ENCODE assay signal across 23 cellular contexts in genomic region chr18:11587432-11587831, GRCh38. TPM values are rescaled to one million over a fixed set of nuclear protein-coding genes. Genes with fewer than 3 reads are reported as not detected.
DNase-seq lines count a peak whose midpoint lies in the region; ATAC-seq, FAIRE-seq and TF ChIP-seq lines count a peak whose summit lies in the region.
"Had no signal": no experiment of that assay in that cellular context is flagged by ENCODE, and none has a peak within 500 bp of the region (broad histone marks: within the 10 kb centered on the region; RNA-seq: fewer than 3 reads in every experiment).

No MANE protein-coding gene starts in this region.

- TF ChIP-seq EP300 in HepG2 (IDR thresholded peaks at IDR 0.05; ENCODE audit: low read depth in 2 of 2, low read length in 2 of 2) (no peak), HepG2 (CRISPR knock-in tag; IDR thresholded peaks at IDR 0.05; ENCODE audit: borderline replicate concordance) (no peak)

- no peak overlapping the region for H3K27ac ChIP-seq in small intestine (ENCODE audit: low read depth in 1 of 2, low read length in 1 of 2)
- H3K27ac ChIP-seq in HepG2 (ENCODE audit: extremely low read length, insufficient read depth, low read length), result no peak overlapping the region
- H3K27ac ChIP-seq: A549, SJCRH30 had no signal

- H3K4me2 ChIP-seq in HepG2 (ENCODE audit: low read depth, low read length), result no peak overlapping the region
- H3K4me2 ChIP-seq: A549 had no signal

- H3K4me1 Mint-ChIP-seq in activated CD8-positive, alpha-beta memory T cell treated with anti-CD3 and anti-CD28 coated beads, Interleukin-2, amount 10 ng/mL, durations not matched to agents 7 days and 5 days, result peaks cover 17% of the 10 kb centered on the region
- peaks cover 16% of the 10 kb centered on the region for H3K4me1 Mint-ChIP-seq in T-helper 2 cell treated with Interferon-gamma antibody and Interleukin-4, amounts not matched to agents 5 μg/mL and 100 μg/mL, for 36 hours (ENCODE audit: low read depth)

- no peak overlapping the region for H3K4me3 Mint-ChIP-seq in activated CD8-positive, alpha-beta memory T cell treated with anti-CD3 and anti-CD28 coated beads, Interleukin-2, amount 10 ng/mL, durations not matched to agents 7 days and 5 days
- H3K4me3 Mint-ChIP-seq in T-helper 2 cell treated with Interferon-gamma antibody and Interleukin-4, amounts not matched to agents 5 μg/mL and 100 μg/mL, for 36 hours, result peak overlapping the region; percentile 22

- no TSS peak for BruUV-seq in HepG2 (replicated peaks; lab: Mats Ljungman, UMichigan)

- in situ Hi-C loops in HepG2 (cut with HindIII; ENCODE audit: extremely low pct_ligation_motif_present, low pct_unique_long_range_greater_than_20kb), result no loop called here

- no peaks in the 10 kb centered on the region for H3K79me2 ChIP-seq in HepG2 (ENCODE audit: insufficient read depth, low read length)

- TF ChIP-seq POLR2A in HepG2 (IDR thresholded peaks at IDR 0.05; ENCODE audit: insufficient read depth in 1 of 2, low read depth in 2 of 2, low read length in 2 of 2), result no peak

- CTCF ChIA-PET in activated CD8-positive, alpha-beta memory T cell treated with anti-CD3 and anti-CD28 coated beads, Interleukin-2, amount 10 ng/mL, durations not matched to agents 7 days and 5 days (lab: Charles Lee), result interaction anchor here (1.6 kb wide), 1 partner anchor 69 kb away, joined by 3 read pairs; no protein-coding TSS in a partner anchor
- CTCF ChIA-PET in HepG2 (lab: Yijun Ruan, JAX; ENCODE audit: low intra/inter-chr PET ratio, low total read pairs), result no interaction called here

- H2AFZ ChIP-seq in HepG2 (ENCODE audit: low read length), result no peak overlapping the region

- H3K9ac ChIP-seq in HepG2 (ENCODE audit: insufficient read depth, low read depth, low read length), result no peak overlapping the region

- FAIRE-seq in small intestine (lab: Jason Lieb, UNC), result no peak
- no peak for FAIRE-seq in HepG2 (lab: Jason Lieb, UNC)
- FAIRE-seq: A549 had no signal

- H3K9me3 ChIP-seq in small intestine (ENCODE audit: control insufficient read depth, low read depth), result no peaks in the 10 kb centered on the region
- no peaks in the 10 kb centered on the region for H3K9me3 ChIP-seq in HepG2 (ENCODE audit: low read length)
- H3K9me3 ChIP-seq: A549, SJCRH30 had no signal

- no peak overlapping the region for H3K27ac Mint-ChIP-seq in activated CD8-positive, alpha-beta memory T cell treated with anti-CD3 and anti-CD28 coated beads, Interleukin-2, amount 10 ng/mL, durations not matched to agents 7 days and 5 days
- no peak overlapping the region for H3K27ac Mint-ChIP-seq in T-helper 2 cell treated with Interferon-gamma antibody and Interleukin-4, amounts not matched to agents 5 μg/mL and 100 μg/mL, for 36 hours
- H3K27ac Mint-ChIP-seq: CD4-positive, alpha-beta T cell had no signal

- DNase-seq in activated CD8-positive, alpha-beta memory T cell treated with anti-CD3 and anti-CD28 coated beads, Interleukin-2, amount 10 ng/mL, durations not matched to agents 7 days and 5 days, result peak; percentile 45
- no peak for DNase-seq in activated CD8-positive, alpha-beta memory T cell treated with anti-CD3 and anti-CD28 coated beads, Interleukin-2, amount 50 U/mL, for 48 hours
- DNase-seq in Jurkat, Clone E6-1 (ENCODE audit: low read depth, low spot score), result peak; percentile 20
- no peak for DNase-seq in T-helper 2 cell treated with Interferon-gamma antibody and Interleukin-4, amounts not matched to agents 5 μg/mL and 100 μg/mL, for 36 hours (ENCODE audit: low spot score)
- DNase-seq in small intestine, result peak; percentile 14
- no peak for DNase-seq in SKM-1 (lab: John Stamatoyannopoulos, UW; ENCODE audit: unreplicated experiment)
- DNase-seq in HepG2 (ENCODE audit: low spot score), result no peak
- DNase-seq: CD4-positive, alpha-beta T cell; DMS153; GF-D8; GOT3; KG1; NCI-H1048; NCI-H1436; NCI-H2029; NCI-H345; NCI-H524 treated with DMSO at 0.1 percent for 48 hours; SJCRH30 had no signal

- H3K4me1 ChIP-seq in small intestine (ENCODE audit: control insufficient read depth in 2 of 2, insufficient read depth in 1 of 2, low read depth in 1 of 2, low read length in 1 of 2), result no peaks in the 10 kb centered on the region
- no peaks in the 10 kb centered on the region for H3K4me1 ChIP-seq in HepG2 (ENCODE audit: insufficient read depth, low read length)
- H3K4me1 ChIP-seq: A549 had no signal

- H3K36me3 ChIP-seq in small intestine (ENCODE audit: control insufficient read depth in 2 of 2, insufficient read depth in 2 of 2, low read length in 2 of 2) (no peaks in the 10 kb centered on the region), HepG2 (replicated peaks in 1 of 2; ENCODE audit: control insufficient read depth in 1 of 2, insufficient read depth in 2 of 2, low read length in 2 of 2) (no peaks in the 10 kb centered on the region)
- H3K36me3 ChIP-seq: SJCRH30 had no signal

- no peak overlapping the region for H3K4me3 ChIP-seq in Jurkat, Clone E6-1 (ENCODE audit: low read length)
- H3K4me3 ChIP-seq in small intestine (ENCODE audit: low read depth in 1 of 2, low read length in 2 of 2), result no peak overlapping the region
- no peak overlapping the region for H3K4me3 ChIP-seq in HepG2 (replicated peaks in 1 of 3; ENCODE audit: insufficient read depth in 1 of 3, low read depth in 2 of 3, low read length in 3 of 3)
- H3K4me3 ChIP-seq: A549, SJCRH30 had no signal

- peaks cover 59% of the 10 kb centered on the region for H3K27me3 Mint-ChIP-seq in activated CD8-positive, alpha-beta memory T cell treated with anti-CD3 and anti-CD28 coated beads, Interleukin-2, amount 10 ng/mL, durations not matched to agents 7 days and 5 days
- peaks cover 63% of the 10 kb centered on the region for H3K27me3 Mint-ChIP-seq in T-helper 2 cell treated with Interferon-gamma antibody and Interleukin-4, amounts not matched to agents 5 μg/mL and 100 μg/mL, for 36 hours (ENCODE audit: low read depth)
- H3K27me3 Mint-ChIP-seq: CD4-positive, alpha-beta T cell had no signal

- 65 to 72% (median 68%) methylated on average over 2 of the region's 2 CpGs for WGBS in small intestine, 3 donors
- 16% methylated on average over 2 of the region's 2 CpGs for WGBS in HepG2 (ENCODE audit: low lambda C conversion rate)

- ATAC-seq in activated CD8-positive, alpha-beta memory T cell treated with anti-CD3 and anti-CD28 coated beads, Interleukin-2, amount 10 ng/mL, durations not matched to agents 7 days and 5 days, result peak; percentile 61
- no peak for ATAC-seq in HepG2
- ATAC-seq: A549, HCT116, Panc1 had no signal

- no peaks in the 10 kb centered on the region for H3K27me3 ChIP-seq in small intestine (ENCODE audit: control insufficient read depth in 2 of 2, insufficient read depth in 2 of 2, low read length in 2 of 2)
- peaks cover 0 to 6% of the 10 kb centered on the region in 2 experiments; a peak in 1 of 5 replicates for H3K27me3 ChIP-seq in HepG2 (ENCODE audit: control insufficient read depth in 1 of 2, insufficient read depth in 2 of 2, low read length in 2 of 2)
- H3K27me3 ChIP-seq: SJCRH30 had no signal

- no peak for TF ChIP-seq RAD21 in HepG2 (CRISPR knock-in tag; IDR thresholded peaks at IDR 0.05)

- POLR2A ChIA-PET in HepG2 (lab: Yijun Ruan, JAX), result no interaction called here

- no peaks in the 10 kb centered on the region for H4K20me1 ChIP-seq in HepG2 (ENCODE audit: insufficient read depth, low read length)

- no peak for TF ChIP-seq CTCF in HepG2 (CRISPR knock-in tag; IDR thresholded peaks at IDR 0.05)

- peaks cover 7% of the 10 kb centered on the region for H3K36me3 Mint-ChIP-seq in activated CD8-positive, alpha-beta memory T cell treated with anti-CD3 and anti-CD28 coated beads, Interleukin-2, amount 10 ng/mL, durations not matched to agents 7 days and 5 days
- no peaks in the 10 kb centered on the region for H3K36me3 Mint-ChIP-seq in T-helper 2 cell treated with Interferon-gamma antibody and Interleukin-4, amounts not matched to agents 5 μg/mL and 100 μg/mL, for 36 hours (ENCODE audit: low read depth)

- peaks cover 4% of the 10 kb centered on the region for H3K9me3 Mint-ChIP-seq in activated CD8-positive, alpha-beta memory T cell treated with anti-CD3 and anti-CD28 coated beads, Interleukin-2, amount 10 ng/mL, durations not matched to agents 7 days and 5 days (ENCODE audit: low read depth)
- peaks cover 7% of the 10 kb centered on the region for H3K9me3 Mint-ChIP-seq in T-helper 2 cell treated with Interferon-gamma antibody and Interleukin-4, amounts not matched to agents 5 μg/mL and 100 μg/mL, for 36 hours
- H3K9me3 Mint-ChIP-seq: CD4-positive, alpha-beta T cell had no signal

- intact Hi-C loops in HepG2 (cut with micrococcal nuclease; ENCODE audit: unreplicated experiment), result no loop called here

TF ChIP-seq in HepG2, 621 proteins besides CTCF, POLR2A, EP300 and RAD21 (continues in another document):
- TF ChIP-seq CBX5 (CRISPR knock-in tag; IDR thresholded peaks at IDR 0.05; ENCODE audit: borderline replicate concordance), result no peak
- no peak for TF ChIP-seq ZMYM2 (CRISPR knock-in tag; IDR thresholded peaks at IDR 0.05)

RNA-seq across cellular contexts. Expression of gene SLC35G4, which starts 22.0 kb away (rescaled TPM):
- total RNA-seq in activated CD8-positive, alpha-beta memory T cell treated with anti-CD3 and anti-CD28 coated beads, Interleukin-2, amount 10 ng/mL, durations not matched to agents 7 days and 5 days, result not detected
- polyA plus RNA-seq in Jurkat, Clone E6-1 (2012; ENCODE audit: insufficient read depth, insufficient read length), result not detected
- polyA plus RNA-seq in small intestine (not detected), HepG2 (2011; rRNA removed) (not detected in 2 replicates)
- not detected in 2 replicates for total RNA-seq in HepG2 (2016; rRNA removed; fragmentation: Illumina TruSeq; extraction: Trizol)
- total RNA-seq in HepG2 (2016; cell fraction: cytosol; rRNA removed; fragmentation: Illumina TruSeq; extraction: Trizol; ENCODE audit: low read depth), result not detected in 2 replicates
- total RNA-seq in HepG2 (2016; cell fraction: insoluble cytoplasmic fraction; rRNA removed; fragmentation: Illumina TruSeq; extraction: Trizol), result not detected in 2 replicates
- not detected in 2 replicates for total RNA-seq in HepG2 (2016; cell fraction: membrane; rRNA removed; fragmentation: Illumina TruSeq; extraction: Trizol)
- not detected in 2 replicates for total RNA-seq in HepG2 (2016; cell fraction: nucleus; rRNA removed; fragmentation: Illumina TruSeq; extraction: Trizol)
- polyA plus RNA-seq in HepG2 (2011; cell fraction: cytosol; rRNA removed), result not detected in 2 replicates
- not detected in 2 replicates for polyA plus RNA-seq in HepG2 (2011; cell fraction: nucleus; rRNA removed)
- polyA plus RNA-seq in HepG2 (2012), result not detected in 2 replicates
- not detected in 2 replicates for polyA plus RNA-seq in HepG2 (2016; cell fraction: cytosol; fragmentation: Illumina TruSeq; extraction: Trizol; ENCODE audit: low read depth)
- polyA plus RNA-seq in HepG2 (2016; cell fraction: insoluble cytoplasmic fraction; fragmentation: Illumina TruSeq; extraction: Trizol; ENCODE audit: low read depth), result not detected in 2 replicates
- polyA plus RNA-seq in HepG2 (2016; cell fraction: membrane; fragmentation: Illumina TruSeq; extraction: Trizol; ENCODE audit: low read depth), result not detected in 2 replicates
- not detected in 2 replicates for polyA plus RNA-seq in HepG2 (2016; cell fraction: nucleus; fragmentation: Illumina TruSeq; extraction: Trizol; ENCODE audit: insufficient read depth, low read depth)
- not detected in 2 replicates for polyA minus RNA-seq in HepG2 (2011; rRNA and poly(A)+ RNA removed; ENCODE audit: low replicate concordance)
- polyA minus RNA-seq in HepG2 (2011; cell fraction: cytosol; rRNA and poly(A)+ RNA removed), result not detected in 2 replicates
- polyA minus RNA-seq in HepG2 (2011; cell fraction: nucleus; rRNA and poly(A)+ RNA removed), result not detected in 2 replicates
- total RNA-seq: CD4-positive, alpha-beta T cell; MCF 10A; SJCRH30 had no signal
- polyA plus RNA-seq: A549, BJ had no signal

Comparison
In these comparisons a context has a peak if more than half of its experiments do, and no peak if none do; other contexts are left out.
1. DNase-seq: peak in activated CD8-positive, alpha-beta memory T cell treated with anti-CD3 and anti-CD28 coated beads, Interleukin-2, amount 10 ng/mL, durations not matched to agents 7 days and 5 days (single experiment), Jurkat, Clone E6-1 (single experiment) and small intestine (single experiment); none in activated CD8-positive, alpha-beta memory T cell treated with anti-CD3 and anti-CD28 coated beads, Interleukin-2, amount 50 U/mL, for 48 hours (single experiment), T-helper 2 cell treated with Interferon-gamma antibody and Interleukin-4, amounts not matched to agents 5 μg/mL and 100 μg/mL, for 36 hours (single experiment), SKM-1 (single experiment) and HepG2 (single experiment).